Comparison of ENCODE assay signal across 16 cellular contexts in the genomic region with DNA sequence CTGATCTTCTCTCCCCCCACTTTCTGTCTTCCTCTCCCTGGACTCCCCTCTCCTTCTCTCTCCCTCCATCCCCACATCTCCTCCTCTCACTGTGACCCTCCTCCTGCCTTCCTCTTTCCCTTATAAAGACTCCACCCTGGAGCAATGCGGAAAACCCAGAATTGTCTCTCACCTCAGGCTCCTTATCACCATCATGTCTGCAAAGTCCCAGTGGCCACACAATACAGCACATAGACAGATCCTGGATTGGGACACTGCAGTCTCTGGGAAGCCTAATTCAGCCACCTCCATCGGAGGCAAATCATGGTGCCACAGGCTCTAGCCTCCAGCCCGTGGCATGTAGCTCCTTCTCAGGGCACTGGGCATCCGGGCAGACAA. TPM values are rescaled to one million over a fixed set of nuclear protein-coding genes. Genes with fewer than 3 reads are reported as not detected.
DNase-seq lines count a peak whose midpoint lies in the region; ATAC-seq and TF ChIP-seq lines count a peak whose summit lies in the region.
"Had no signal": no experiment of that assay in that cellular context is flagged by ENCODE, and none has a peak within 500 bp of the region (broad histone marks: within the 10 kb centered on the region; RNA-seq: fewer than 3 reads in every experiment).

No MANE protein-coding gene starts in this region.

- POLR2A ChIA-PET in CD4-positive, alpha-beta T cell (lab: Charles Lee): interaction anchor here (0.6 kb wide), 1 partner anchor 9 kb away, joined by 3 read pairs; no protein-coding TSS in a partner anchor
- POLR2A ChIA-PET in activated CD4-positive, alpha-beta memory T cell treated with anti-CD3 and anti-CD28 coated beads for 36 hours (lab: Charles Lee): interaction anchor here (0.6 kb wide), 1 partner anchor 209 kb away, joined by 3 read pairs; no protein-coding TSS in a partner anchor

- H3K36me3 ChIP-seq in mesendoderm (ENCODE audit: control insufficient read depth, insufficient read depth, low read length) (no peaks in the 10 kb centered on the region), osteoblast (ENCODE audit: insufficient read depth, low read length) (no peaks in the 10 kb centered on the region)
- H3K36me3 ChIP-seq: SJCRH30, tibial nerve had no signal

- WGBS in mesendoderm (ENCODE audit: extremely low coverage, insufficient coverage, low lambda C conversion rate): no CpG with 5 or more reads among the region's 4 CpGs

- H3K27me3 ChIP-seq in CD4-positive, alpha-beta T cell (ENCODE audit: control insufficient read depth, insufficient read depth, low read length): peaks cover 9% of the 10 kb centered on the region
- H3K27me3 ChIP-seq in mesendoderm (ENCODE audit: insufficient read depth, low read length, poor library complexity) (no peaks in the 10 kb centered on the region), osteoblast (ENCODE audit: insufficient read depth, low read length) (peaks cover 30% of the 10 kb centered on the region)
- H3K27me3 ChIP-seq: SJCRH30 had no signal

- no peak overlapping the region for H3K27ac ChIP-seq in CD4-positive, alpha-beta T cell (ENCODE audit: low read depth, low read length)
- H3K27ac ChIP-seq in mesendoderm (ENCODE audit: low read depth, low read length) (peak overlapping the region; percentile 22), osteoblast (ENCODE audit: low read depth, low read length) (no peak overlapping the region)
- H3K27ac ChIP-seq: SJCRH30, tibial nerve had no signal

- H4K20me1 ChIP-seq in osteoblast (ENCODE audit: insufficient read depth, low read length): peaks cover 3% of the 10 kb centered on the region

- H3K4ac ChIP-seq in mesendoderm (ENCODE audit: low read depth, low read length): no peak overlapping the region

- H2BK5ac ChIP-seq in mesendoderm (ENCODE audit: low read length): peak overlapping the region; percentile 44

- H3K36me3 Mint-ChIP-seq in T-helper 2 cell treated with Interferon-gamma antibody and Interleukin-4, amounts not matched to agents 5 μg/mL and 100 μg/mL, for 36 hours (ENCODE audit: low read depth): no peaks in the 10 kb centered on the region
- no peaks in the 10 kb centered on the region for H3K36me3 Mint-ChIP-seq in CD4-positive, alpha-beta T cell (ENCODE audit: low read depth)
- no peaks in the 10 kb centered on the region for H3K36me3 Mint-ChIP-seq in activated CD4-positive, alpha-beta memory T cell treated with anti-CD3 and anti-CD28 coated beads for 36 hours
- H3K36me3 Mint-ChIP-seq: memory B cell; stimulated activated naive B cell treated with anti-CD40 and anti-IgM and Interleukin-4, amounts not matched to agents 10 μg/mL and 1 μg/mL and 100 μg/mL, for 72 hours had no signal

- no peak overlapping the region for H4K8ac ChIP-seq in mesendoderm (ENCODE audit: low read depth, low read length)

- no peak overlapping the region for H2AFZ ChIP-seq in osteoblast (ENCODE audit: low read length)

- no peak overlapping the region for H3K23ac ChIP-seq in mesendoderm (ENCODE audit: low read length)

- H3K4me3 Mint-ChIP-seq in T-helper 2 cell treated with Interferon-gamma antibody and Interleukin-4, amounts not matched to agents 5 μg/mL and 100 μg/mL, for 36 hours: peak overlapping the region; percentile 4
- H3K4me3 Mint-ChIP-seq in CD4-positive, alpha-beta T cell: peak overlapping the region; percentile 89
- peak overlapping the region; percentile 70 for H3K4me3 Mint-ChIP-seq in activated CD4-positive, alpha-beta memory T cell treated with anti-CD3 and anti-CD28 coated beads for 36 hours
- H3K4me3 Mint-ChIP-seq: memory B cell; stimulated activated naive B cell treated with anti-CD40 and anti-IgM and Interleukin-4, amounts not matched to agents 10 μg/mL and 1 μg/mL and 100 μg/mL, for 72 hours had no signal

- peaks cover 19% of the 10 kb centered on the region for H3K27me3 Mint-ChIP-seq in T-helper 2 cell treated with Interferon-gamma antibody and Interleukin-4, amounts not matched to agents 5 μg/mL and 100 μg/mL, for 36 hours (ENCODE audit: low read depth)
- H3K27me3 Mint-ChIP-seq in CD4-positive, alpha-beta T cell: peaks cover 28% of the 10 kb centered on the region
- H3K27me3 Mint-ChIP-seq in activated CD4-positive, alpha-beta memory T cell treated with anti-CD3 and anti-CD28 coated beads for 36 hours: peaks cover 6% of the 10 kb centered on the region

- H3K4me3 ChIP-seq in mesendoderm (ENCODE audit: low read length): no peak overlapping the region
- no peak overlapping the region for H3K4me3 ChIP-seq in osteoblast (ENCODE audit: insufficient read depth, low read length)
- H3K4me3 ChIP-seq: SJCRH30 had no signal

- CTCF ChIA-PET in CD4-positive, alpha-beta T cell (lab: Charles Lee): interaction anchor here (2.1 kb wide), 1 partner anchor 64 kb away, joined by 4 read pairs; no protein-coding TSS in a partner anchor
- CTCF ChIA-PET in activated CD4-positive, alpha-beta memory T cell treated with anti-CD3 and anti-CD28 coated beads for 36 hours (lab: Charles Lee): interaction anchor here (0.6 to 2.2 kb wide), 14 partner anchors 9 to 273 kb away, joined by 3 to 12 read pairs (median 4); a partner anchor contains a TSS

- H2AK5ac ChIP-seq in mesendoderm (ENCODE audit: low read length): peak overlapping the region; percentile 39

- ATAC-seq in CD4-positive, alpha-beta T cell (ENCODE audit: poor library complexity): no peak
- ATAC-seq in HG02852 (IDR thresholded peaks at IDR 0.05; ENCODE audit: unreplicated experiment): no peak

- no peak overlapping the region for H4K5ac ChIP-seq in mesendoderm (ENCODE audit: low read length)

- H2BK15ac ChIP-seq in mesendoderm (replicated peaks; ENCODE audit: low read depth): no peak overlapping the region

- H3K9ac ChIP-seq in mesendoderm (ENCODE audit: low read length): peak overlapping the region; percentile 66

- H3K4me1 ChIP-seq in mesendoderm (ENCODE audit: control insufficient read depth, low read depth, low read length): peaks cover 6% of the 10 kb centered on the region
- H3K4me1 ChIP-seq in osteoblast (ENCODE audit: insufficient read depth, low read length): peaks cover 3% of the 10 kb centered on the region
- H3K4me1 ChIP-seq: SJCRH30 had no signal

- DNase-seq in T-helper 2 cell treated with Interferon-gamma antibody and Interleukin-4, amounts not matched to agents 5 μg/mL and 100 μg/mL, for 36 hours (ENCODE audit: low spot score): no peak
- no peak for DNase-seq in T-helper 2 cell
- DNase-seq in CD4-positive, alpha-beta T cell: no peak
- no peak for DNase-seq in activated CD4-positive, alpha-beta memory T cell treated with anti-CD3 and anti-CD28 coated beads for 36 hours
- peak; percentile 84 for DNase-seq in mesendoderm
- DNase-seq in NCI-H187 treated with DMSO at 0.1 percent for 48 hours (lab: John Stamatoyannopoulos, UW): no peak
- no peak for DNase-seq in osteoblast (ENCODE audit: insufficient read length, low spot score, missing footprints)
- DNase-seq: kidney; stimulated activated naive B cell treated with anti-CD40 and anti-IgM and Interleukin-4, amounts not matched to agents 10 μg/mL and 1 μg/mL and 100 μg/mL, for 72 hours had no signal

- intact Hi-C loops in CD4-positive, alpha-beta T cell (cut with DNase I, micrococcal nuclease): loop anchor here (2.0 to 5.0 kb wide), 3 partner anchors 65 to 271 kb away; a partner anchor contains a TSS
- intact Hi-C loops in activated CD4-positive, alpha-beta memory T cell treated with anti-CD3 and anti-CD28 coated beads for 36 hours (cut with micrococcal nuclease): loop anchor here (1.0 to 5.0 kb wide), 3 partner anchors 35 to 271 kb away; no protein-coding TSS in a partner anchor

- no peak for TF ChIP-seq CTCF in CD4-positive, alpha-beta T cell (IDR thresholded peaks at IDR 0.05)
- no peak for TF ChIP-seq CTCF in osteoblast (IDR thresholded peaks at IDR 0.05; ENCODE audit: extremely low read depth, low read depth, low read length)

- H3K9me3 ChIP-seq in CD4-positive, alpha-beta T cell (ENCODE audit: control insufficient read depth, low read length): no peaks in the 10 kb centered on the region
- H3K9me3 ChIP-seq in osteoblast (ENCODE audit: low read depth, low read length): no peaks in the 10 kb centered on the region
- H3K9me3 ChIP-seq: SJCRH30, tibial nerve had no signal

- H3K4me1 Mint-ChIP-seq in T-helper 2 cell treated with Interferon-gamma antibody and Interleukin-4, amounts not matched to agents 5 μg/mL and 100 μg/mL, for 36 hours (ENCODE audit: low read depth): peaks cover 20% of the 10 kb centered on the region
- peaks cover 54% of the 10 kb centered on the region for H3K4me1 Mint-ChIP-seq in CD4-positive, alpha-beta T cell (ENCODE audit: low read depth)
- H3K4me1 Mint-ChIP-seq in activated CD4-positive, alpha-beta memory T cell treated with anti-CD3 and anti-CD28 coated beads for 36 hours (ENCODE audit: low read depth): peaks cover 48% of the 10 kb centered on the region

- H2BK120ac ChIP-seq in mesendoderm (ENCODE audit: low read depth, low read length): no peak overlapping the region

- H3K4me2 ChIP-seq in mesendoderm (ENCODE audit: low read length) (no peak overlapping the region), osteoblast (ENCODE audit: insufficient read depth, low read length) (no peak overlapping the region)

- no peak overlapping the region for H3K27ac Mint-ChIP-seq in T-helper 2 cell treated with Interferon-gamma antibody and Interleukin-4, amounts not matched to agents 5 μg/mL and 100 μg/mL, for 36 hours
- H3K27ac Mint-ChIP-seq in CD4-positive, alpha-beta T cell: peak overlapping the region; percentile 52
- no peak overlapping the region for H3K27ac Mint-ChIP-seq in activated CD4-positive, alpha-beta memory T cell treated with anti-CD3 and anti-CD28 coated beads for 36 hours
- H3K27ac Mint-ChIP-seq: activated T-helper 2 cell treated with anti-CD3 and anti-CD28 coated beads, Interferon-gamma antibody, Interleukin-2, Interleukin-4, amounts not matched to agents 10 μg/mL and 5 μg/mL and 100 μg/mL, durations not matched to agents 14 hours and 24 hours and 36 hours; memory B cell; stimulated activated naive B cell treated with anti-CD40 and anti-IgM and Interleukin-4, amounts not matched to agents 10 μg/mL and 1 μg/mL and 100 μg/mL, for 72 hours had no signal

- H3K79me2 ChIP-seq in mesendoderm (ENCODE audit: control insufficient read depth, insufficient read depth, low read length): no peaks in the 10 kb centered on the region
- H3K79me2 ChIP-seq in osteoblast (ENCODE audit: insufficient read depth, low read length): no peaks in the 10 kb centered on the region

- no peaks in the 10 kb centered on the region for H3K9me3 Mint-ChIP-seq in T-helper 2 cell treated with Interferon-gamma antibody and Interleukin-4, amounts not matched to agents 5 μg/mL and 100 μg/mL, for 36 hours
- H3K9me3 Mint-ChIP-seq in CD4-positive, alpha-beta T cell: no peaks in the 10 kb centered on the region
- H3K9me3 Mint-ChIP-seq in activated CD4-positive, alpha-beta memory T cell treated with anti-CD3 and anti-CD28 coated beads for 36 hours: no peaks in the 10 kb centered on the region
- H3K9me3 Mint-ChIP-seq: activated T-helper 2 cell treated with anti-CD3 and anti-CD28 coated beads, Interferon-gamma antibody, Interleukin-2, Interleukin-4, amounts not matched to agents 10 μg/mL and 5 μg/mL and 100 μg/mL, durations not matched to agents 14 hours and 24 hours and 36 hours; stimulated activated naive B cell treated with anti-CD40 and anti-IgM and Interleukin-4, amounts not matched to agents 10 μg/mL and 1 μg/mL and 100 μg/mL, for 72 hours had no signal

- H3K79me1 ChIP-seq in mesendoderm (ENCODE audit: low read length): no peaks in the 10 kb centered on the region

- no peak overlapping the region for H3K18ac ChIP-seq in mesendoderm (ENCODE audit: low read length)

- peak overlapping the region; percentile 87 for H3K56ac ChIP-seq in mesendoderm (ENCODE audit: low read length)

RNA-seq across cellular contexts. Expression of a gene that starts 2.7 kb away (rescaled TPM):
- under 1 TPM; 0.30 to 0.47 TPM for total RNA-seq in CD4-positive, alpha-beta T cell
- under 1 TPM; 0.52 to 0.53 TPM for total RNA-seq in activated CD4-positive, alpha-beta memory T cell treated with anti-CD3 and anti-CD28 coated beads for 36 hours
- polyA plus RNA-seq in mesendoderm (2013, experiment 1 of 2): 1.8 TPM
- 1.8 TPM for polyA plus RNA-seq in mesendoderm (2013, experiment 2 of 2)
- total RNA-seq in osteoblast: not detected in 2 replicates
- total RNA-seq: kidney, M059J, right cardiac atrium, SJCRH30, tibial nerve had no signal
- polyA plus RNA-seq: right cardiac atrium had no signal

RNA-seq across cellular contexts. Expression of a gene that starts 43.0 kb away (rescaled TPM):
- total RNA-seq in CD4-positive, alpha-beta T cell: not detected
- not detected for total RNA-seq in activated CD4-positive, alpha-beta memory T cell treated with anti-CD3 and anti-CD28 coated beads for 36 hours
- polyA plus RNA-seq in mesendoderm (2013, experiment 1 of 2): 0.62 TPM
- 0.67 TPM for polyA plus RNA-seq in mesendoderm (2013, experiment 2 of 2)
- not detected in 2 replicates for total RNA-seq in osteoblast
- total RNA-seq: activated T-helper 2 cell treated with anti-CD3 and anti-CD28 coated beads, Interferon-gamma antibody, Interleukin-2, Interleukin-4, amounts not matched to agents 10 μg/mL and 5 μg/mL and 100 μg/mL, durations not matched to agents 14 hours and 24 hours and 36 hours; kidney; M059J; right cardiac atrium; SJCRH30; tibial nerve had no signal
- polyA plus RNA-seq: right cardiac atrium had no signal

RNA-seq across cellular contexts. Expression of a gene that starts 53.0 kb away (rescaled TPM):
- total RNA-seq in CD4-positive, alpha-beta T cell: not detected
- total RNA-seq in activated CD4-positive, alpha-beta memory T cell treated with anti-CD3 and anti-CD28 coated beads for 36 hours: not detected
- not detected for polyA plus RNA-seq in mesendoderm (2013, experiment 1 of 2)
- not detected for polyA plus RNA-seq in mesendoderm (2013, experiment 2 of 2)
- total RNA-seq in osteoblast: not detected in 2 replicates
- total RNA-seq: activated T-helper 2 cell treated with anti-CD3 and anti-CD28 coated beads, Interferon-gamma antibody, Interleukin-2, Interleukin-4, amounts not matched to agents 10 μg/mL and 5 μg/mL and 100 μg/mL, durations not matched to agents 14 hours and 24 hours and 36 hours; M059J had no signal

Comparison
In these comparisons a context has a peak if more than half of its experiments do, and no peak if none do; other contexts are left out.
1. H3K4me3 Mint-ChIP-seq: peak in every context shown above with its lines; median percentile 89 in CD4-positive, alpha-beta T cell; 70 in activated CD4-positive, alpha-beta memory T cell treated with anti-CD3 and anti-CD28 coated beads for 36 hours; 4 in T-helper 2 cell treated with Interferon-gamma antibody and Interleukin-4, amounts not matched to agents 5 μg/mL and 100 μg/mL, for 36 hours.